ENCODE assay signal across 15 cellular contexts in genomic region chr5:53472279-53472678, GRCh38. TPM values are rescaled to one million over a fixed set of nuclear protein-coding genes. Genes with fewer than 3 reads are reported as not detected.
DNase-seq lines count a peak whose midpoint lies in the region; ATAC-seq, FAIRE-seq and TF ChIP-seq lines count a peak whose summit lies in the region.
"Had no signal": no experiment of that assay in that cellular context is flagged by ENCODE, and none has a peak within 500 bp of the region (broad histone marks: within the 10 kb centered on the region; RNA-seq: fewer than 3 reads in every experiment).

No MANE protein-coding gene starts in this region.

- BruUV-seq in Calu3 (replicated peaks; lab: Mats Ljungman, UMichigan) = no TSS peak

- H3K27me3 Mint-ChIP-seq in Calu3 (ENCODE audit: unreplicated experiment) = no peaks in the 10 kb centered on the region

- H3K9me3 ChIP-seq in RWPE2 (ENCODE audit: severe bottlenecking) = no peaks in the 10 kb centered on the region
- no peaks in the 10 kb centered on the region for H3K9me3 ChIP-seq in keratinocyte (ENCODE audit: control insufficient read depth, low read depth, low read length)
- H3K9me3 ChIP-seq: BE2C had no signal

- H3K4me3 ChIP-seq in RWPE2 (ENCODE audit: severe bottlenecking) (no peak overlapping the region), keratinocyte (ENCODE audit: control insufficient read depth in 2 of 3, extremely low read depth in 1 of 3, insufficient read depth in 2 of 3, low read depth in 1 of 3, low read length in 3 of 3) (no peak overlapping the region)

- H3K9me3 Mint-ChIP-seq in Calu3 (ENCODE audit: low read depth, unreplicated experiment) = no peaks in the 10 kb centered on the region
- H3K9me3 Mint-ChIP-seq: CD4-positive, alpha-beta memory T cell had no signal

- no peak for ATAC-seq in RWPE2 (ENCODE audit: low read depth)
- ATAC-seq in GM21786 (IDR thresholded peaks at IDR 0.05; ENCODE audit: unreplicated experiment) = no peak
- ATAC-seq: HepG2 had no signal

- H3K4me3 Mint-ChIP-seq in Calu3 (ENCODE audit: low read depth, unreplicated experiment) = no peak overlapping the region
- H3K4me3 Mint-ChIP-seq: CD4-positive, alpha-beta memory T cell had no signal

- TF ChIP-seq CTCF in Calu3 (IDR thresholded peaks at IDR 0.05; ENCODE audit: unreplicated experiment) = no peak
- TF ChIP-seq CTCF in RWPE2 (IDR thresholded peaks at IDR 0.05; ENCODE audit: poor library complexity, severe bottlenecking) = no peak
- no peak for TF ChIP-seq CTCF in keratinocyte (optimal IDR thresholded peaks at IDR 0.05 in 1 of 3, IDR thresholded peaks at IDR 0.05 in 1 of 3, conservative IDR thresholded peaks at IDR 0.05 in 1 of 3; ENCODE audit: extremely low read depth in 1 of 3, insufficient read depth in 2 of 3, low read length in 3 of 3)

- intact Hi-C loops in Calu3 (cut with micrococcal nuclease; ENCODE audit: unreplicated experiment) = no loop called here

- H3K4me1 ChIP-seq in RWPE2 (ENCODE audit: insufficient read depth, poor library complexity, severe bottlenecking) (peaks cover 36% of the 10 kb centered on the region), keratinocyte (ENCODE audit: control insufficient read depth, extremely low read depth, insufficient read depth, low read length) (peaks cover 42% of the 10 kb centered on the region)
- H3K4me1 ChIP-seq: BE2C had no signal

- H3K36me3 ChIP-seq in RWPE2 (ENCODE audit: low read depth) (no peaks in the 10 kb centered on the region), keratinocyte (ENCODE audit: control insufficient read depth in 2 of 2, extremely low read depth in 1 of 2, insufficient read depth in 2 of 2, low read length in 2 of 2) (no peaks in the 10 kb centered on the region)
- H3K36me3 ChIP-seq: BE2C had no signal

- H3K9me1 ChIP-seq in keratinocyte (ENCODE audit: control insufficient read depth, extremely low read depth, insufficient read depth, low read length) = no peaks in the 10 kb centered on the region

- H3K9ac ChIP-seq in keratinocyte (ENCODE audit: control insufficient read depth, extremely low read depth, insufficient read depth, low read length) = no peak overlapping the region

- H3K27ac Mint-ChIP-seq in Calu3 (ENCODE audit: unreplicated experiment) = peak overlapping the region; percentile 1
- H3K27ac Mint-ChIP-seq: CD4-positive, alpha-beta memory T cell had no signal

- peak overlapping the region; percentile 32 for H3K4me2 ChIP-seq in keratinocyte (ENCODE audit: control insufficient read depth, extremely low read depth, insufficient read depth, low read depth, low read length)

- H3K36me3 Mint-ChIP-seq in Calu3 (ENCODE audit: insufficient read depth, unreplicated experiment) = no peaks in the 10 kb centered on the region
- H3K36me3 Mint-ChIP-seq: CD4-positive, alpha-beta memory T cell had no signal

- CTCF ChIA-PET in Calu3 (lab: Charles Lee) = no interaction called here

- H3K4me1 Mint-ChIP-seq in Calu3 (ENCODE audit: low read depth, unreplicated experiment) = peaks cover 44% of the 10 kb centered on the region
- H3K4me1 Mint-ChIP-seq: CD4-positive, alpha-beta memory T cell had no signal

- no peaks in the 10 kb centered on the region for H3K79me2 ChIP-seq in keratinocyte (ENCODE audit: control insufficient read depth, insufficient read depth, low read length)

- peak overlapping the region; percentile 85 for H3K27ac ChIP-seq in RWPE2 (ENCODE audit: poor library complexity, severe bottlenecking)
- peak overlapping the region; percentile 16 for H3K27ac ChIP-seq in keratinocyte (ENCODE audit: control insufficient read depth, insufficient read depth, low read length)
- H3K27ac ChIP-seq: C4-2B had no signal

- DNase-seq in Calu3 (no peak), RWPE2 (ENCODE audit: low spot score) (no peak), dermis blood vessel endothelial cell (peak; percentile 67), keratinocyte (ENCODE audit: low read depth, low spot score) (no peak), NCI-H69 (lab: John Stamatoyannopoulos, UW) (no peak)
- DNase-seq in stimulated activated CD4-positive, alpha-beta T cell treated with anti-CD3 and anti-CD28 coated beads, Interleukin-12 subunit alpha, Interleukin-12 subunit beta, amount 100 ng/mL, for 4 hours = no peak
- DNase-seq: BE2C; CD4-positive, alpha-beta memory T cell; COR-L47; HCEC 1CT had no signal

- H3K27me3 ChIP-seq in RWPE2 (ENCODE audit: insufficient read depth, poor library complexity, severe bottlenecking) = no peaks in the 10 kb centered on the region
- no peaks in the 10 kb centered on the region for H3K27me3 ChIP-seq in keratinocyte (ENCODE audit: control insufficient read depth, extremely low read depth, insufficient read depth, low read length)
- H3K27me3 ChIP-seq: BE2C had no signal

- no peaks in the 10 kb centered on the region for H4K20me1 ChIP-seq in keratinocyte (ENCODE audit: control insufficient read depth, extremely low read depth, insufficient read depth, low read length)

- H2AFZ ChIP-seq in keratinocyte (ENCODE audit: control insufficient read depth, low read length) = no peak overlapping the region

- peak; percentile 73 for FAIRE-seq in keratinocyte (lab: Jason Lieb, UNC)
- FAIRE-seq: A204.1, H1, HepG2 had no signal

- dilution Hi-C loops in keratinocyte (cut with MboI; ENCODE audit: extremely low pct_ligation_motif_present, low sequenced_read_pairs) = no loop called here

RNA-seq across cellular contexts. Expression of gene FST, which starts 8.2 kb away (rescaled TPM):
- total RNA-seq in Calu3 (2022) (19.4 and 19.6 TPM in 2 replicates), dermis blood vessel endothelial cell (15.0 and 45.0 TPM in 2 replicates)
- polyA plus RNA-seq in keratinocyte = 139 to 557 TPM (median 276 TPM) in 3 replicates
- polyA plus RNA-seq in keratinocyte (2011; ENCODE audit: low read depth) = 77.5 TPM
- 105 and 118 TPM in 2 replicates for polyA plus RNA-seq in keratinocyte (2011; cell fraction: cytosol; rRNA removed)
- polyA plus RNA-seq in keratinocyte (2011; cell fraction: nucleus; rRNA removed) = 265 and 297 TPM in 2 replicates
- polyA plus RNA-seq in keratinocyte (2012; ENCODE audit: low replicate concordance) = 81.9 and 365 TPM in 2 replicates
- polyA minus RNA-seq in keratinocyte = 59.5 to 152 TPM (median 143 TPM) in 3 replicates
- polyA minus RNA-seq in keratinocyte (2011; cell fraction: cytosol; rRNA and poly(A)+ RNA removed) = 65.6 TPM
- polyA minus RNA-seq in keratinocyte (2011; cell fraction: nucleus; rRNA and poly(A)+ RNA removed) = 71.0 and 123 TPM in 2 replicates
